Comparison of ENCODE assay signal across 24 cellular contexts in genomic region chr9:72882117-72882775, GRCh38.
DNase-seq lines count a peak whose midpoint lies in the region; ATAC-seq, FAIRE-seq and TF ChIP-seq lines count a peak whose summit lies in the region.
"Had no signal": no experiment of that assay in that cellular context is flagged by ENCODE, and none has a peak within 500 bp of the region (broad histone marks: within the 10 kb centered on the region; RNA-seq: fewer than 3 reads in every experiment).

No MANE protein-coding gene starts in this region.

- no peak for DNase-seq in A549 (ENCODE audit: low read depth in 1 of 2, low spot score in 1 of 2)
- peak in 1 of 2 donors; percentile 72 for DNase-seq in ascending aorta (ENCODE audit: low spot score in 2 of 2)
- DNase-seq in right atrium auricular region (ENCODE audit: low spot score) = peak; percentile 64
- peak; percentile 43 to 70 for DNase-seq in gastrocnemius medialis
- DNase-seq in superior temporal gyrus (ENCODE audit: extremely low spot score) = no peak
- DNase-seq in brain microvascular endothelial cell = no peak
- no peak for DNase-seq in GM10248 (ENCODE audit: extremely low spot score)
- DNase-seq: activated CD4-positive, alpha-beta T cell treated with anti-CD3 and anti-CD28 coated beads, Interleukin-2, amount 10 ng/mL, durations not matched to agents 7 days and 5 days; activated CD8-positive, alpha-beta memory T cell treated with anti-CD3 and anti-CD28 coated beads, Interleukin-2, amount 50 U/mL, for 48 hours; activated naive CD8-positive, alpha-beta T cell treated with anti-CD3 and anti-CD28 coated beads, Interleukin-2, amount 50 U/mL, for 24 hours; GOT3; hippocampal formation; NCI-H1436 treated with DMSO at 0.1 percent for 48 hours; NCI-H2171; NCI-H526 treated with DMSO at 0.1 percent for 48 hours; occipital lobe; stimulated activated CD4-positive, alpha-beta T cell treated with anti-CD3 and anti-CD28 coated beads, Interleukin-2, amount 100 ng/mL, for 24 hours; stimulated activated naive B cell treated with anti-CD40 and anti-IgM and Interleukin-4, amounts not matched to agents 10 μg/mL and 1 μg/mL and 100 μg/mL, for 72 hours; upper lobe of right lung had no signal

- no peak for TF ChIP-seq CTCF in A549 (IDR thresholded peaks at IDR 0.05)
- TF ChIP-seq CTCF in ascending aorta (IDR thresholded peaks at IDR 0.05) = no peak
- TF ChIP-seq CTCF in right atrium auricular region (IDR thresholded peaks at IDR 0.05) = no peak
- TF ChIP-seq CTCF in gastrocnemius medialis (IDR thresholded peaks at IDR 0.05 in 4 of 5, conservative IDR thresholded peaks at IDR 0.05 in 1 of 5) = no peak
- TF ChIP-seq CTCF in brain microvascular endothelial cell (IDR thresholded peaks at IDR 0.05; ENCODE audit: low read depth, low read length, missing control alignments) = no peak
- no peak for TF ChIP-seq CTCF in GM10248 (IDR thresholded peaks at IDR 0.05; ENCODE audit: control extremely low read depth, extremely low read depth, low read depth, missing control alignments)

- POLR2A ChIA-PET in A549 (lab: Yijun Ruan, JAX) = no interaction called here
- POLR2A ChIA-PET in GM10248 (lab: Yijun Ruan, JAX) = no interaction called here

- TF ChIP-seq RAD21 in A549 (conservative IDR thresholded peaks at IDR 0.05 in 1 of 2, IDR thresholded peaks at IDR 0.05 in 1 of 2) = no peak

- intact Hi-C loops in ascending aorta (cut with DNase I) = no loop called here
- intact Hi-C loops in gastrocnemius medialis (cut with DNase I; ENCODE audit: low total_unique reads) = no loop called here

- H3K27ac ChIP-seq in A549 (no peak overlapping the region), ascending aorta (peak overlapping the region; percentile 73 to 79), right atrium auricular region (peak overlapping the region; percentile 77 to 88), gastrocnemius medialis (peak overlapping the region; percentile 44 to 72 (median 58)), brain microvascular endothelial cell (no peak overlapping the region)
- H3K27ac ChIP-seq: cardiac muscle cell, upper lobe of right lung had no signal

- in situ Hi-C loops in gastrocnemius medialis (cut with MboI; ENCODE audit: low sequenced_read_pairs in 4 of 4) = loop anchor here in 1 of 4 donors (10.0 kb wide), 1 partner anchor 133 kb away; no protein-coding TSS in a partner anchor
- in situ Hi-C loops in brain microvascular endothelial cell (cut with HindIII; ENCODE audit: low pct_ligation_motif_present, low sequenced_read_pairs) = no loop called here

- ATAC-seq in A549 = peak; percentile 6 to 17; a peak in 4 of 6 replicates
- peak; percentile 94 to 95 for ATAC-seq in gastrocnemius medialis
- no peak for ATAC-seq in HG02870 (IDR thresholded peaks at IDR 0.05; ENCODE audit: unreplicated experiment)
- ATAC-seq: activated naive CD8-positive, alpha-beta T cell treated with anti-CD3 and anti-CD28 coated beads, Interleukin-2, amount 50 U/mL, for 24 hours; stimulated activated naive B cell treated with anti-CD40 and anti-IgM and Interleukin-4, amounts not matched to agents 10 μg/mL and 1 μg/mL and 100 μg/mL, for 72 hours; upper lobe of right lung had no signal

- H3K4me2 ChIP-seq in A549 = no peak overlapping the region

- no peak for TF ChIP-seq POLR2A in A549 (IDR thresholded peaks at IDR 0.05; ENCODE audit: low read length)
- TF ChIP-seq POLR2A in gastrocnemius medialis (IDR thresholded peaks at IDR 0.05) = no peak

- no peaks in the 10 kb centered on the region for H3K36me3 ChIP-seq in ascending aorta
- H3K36me3 ChIP-seq in right atrium auricular region = no peaks in the 10 kb centered on the region
- no peaks in the 10 kb centered on the region for H3K36me3 ChIP-seq in gastrocnemius medialis
- H3K36me3 ChIP-seq in brain microvascular endothelial cell (replicated peaks) = no peaks in the 10 kb centered on the region
- H3K36me3 ChIP-seq: cardiac muscle cell, upper lobe of right lung had no signal

- peaks cover 14% of the 10 kb centered on the region; the same call in 2 of the 3 replicates for H3K4me1 ChIP-seq in A549
- H3K4me1 ChIP-seq in ascending aorta = peaks cover 0 to 11% of the 10 kb centered on the region in 2 donors
- H3K4me1 ChIP-seq in right atrium auricular region = peaks cover 0 to 13% of the 10 kb centered on the region in 2 donors
- H3K4me1 ChIP-seq in gastrocnemius medialis = peaks cover 6 to 13% of the 10 kb centered on the region in 2 donors
- H3K4me1 ChIP-seq: upper lobe of right lung had no signal

- CTCF ChIA-PET in A549 (lab: Yijun Ruan, JAX) = interaction anchor here (0.7 to 3.6 kb wide), 5 partner anchors 8 to 602 kb away, joined by 3 to 22 read pairs (median 3); no protein-coding TSS in a partner anchor
- CTCF ChIA-PET in GM10248 (lab: Yijun Ruan, JAX) = no interaction called here

- 95% methylated on average over 6 of the region's 6 CpGs for WGBS in A549 (ENCODE audit: missing lambda C conversion rate)

- TF ChIP-seq EP300 in A549 (IDR thresholded peaks at IDR 0.05) = no peak

- H3K9me3 ChIP-seq in A549 = peaks cover 2% of the 10 kb centered on the region; the same call in 1 of the 3 replicates
- H3K9me3 ChIP-seq in ascending aorta = no peaks in the 10 kb centered on the region
- H3K9me3 ChIP-seq in right atrium auricular region = no peaks in the 10 kb centered on the region
- no peaks in the 10 kb centered on the region for H3K9me3 ChIP-seq in gastrocnemius medialis
- H3K9me3 ChIP-seq: upper lobe of right lung had no signal

- no peak for FAIRE-seq in A549 (lab: Jason Lieb, UNC)
- FAIRE-seq: G401.6, TTC549 had no signal

- no peak overlapping the region for H3K4me3 ChIP-seq in A549
- H3K4me3 ChIP-seq in ascending aorta = no peak overlapping the region
- no peak overlapping the region for H3K4me3 ChIP-seq in right atrium auricular region
- H3K4me3 ChIP-seq in gastrocnemius medialis = no peak overlapping the region
- H3K4me3 ChIP-seq in brain microvascular endothelial cell (ENCODE audit: low read depth, low read length) = no peak overlapping the region
- H3K4me3 ChIP-seq: cardiac muscle cell, lung, upper lobe of right lung had no signal

- H3K27me3 ChIP-seq in ascending aorta = no peaks in the 10 kb centered on the region
- H3K27me3 ChIP-seq in right atrium auricular region = no peaks in the 10 kb centered on the region
- H3K27me3 ChIP-seq in gastrocnemius medialis = no peaks in the 10 kb centered on the region
- H3K27me3 ChIP-seq in brain microvascular endothelial cell (replicated peaks) = no peaks in the 10 kb centered on the region
- H3K27me3 ChIP-seq: cardiac muscle cell, upper lobe of right lung had no signal

TF ChIP-seq in A549, 52 proteins besides CTCF, POLR2A, EP300 and RAD21:
- TF ChIP-seq CBX2 (IDR thresholded peaks at IDR 0.05; ENCODE audit: borderline replicate concordance, low read depth) = no peak
- no peak for TF ChIP-seq SREBF2 (IDR thresholded peaks at IDR 0.05)
- TF ChIP-seq GATA3 (IDR thresholded peaks at IDR 0.05; ENCODE audit: borderline replicate concordance) = no peak
- no peak for TF ChIP-seq CEBPB (IDR thresholded peaks at IDR 0.05)
- TF ChIP-seq HEYL (CRISPR knock-in tag; IDR thresholded peaks at IDR 0.05) = no peak
- no peak for TF ChIP-seq JUN (IDR thresholded peaks at IDR 0.05)
- TF ChIP-seq FOXS1 (CRISPR knock-in tag; IDR thresholded peaks at IDR 0.05) = no peak
- TF ChIP-seq JUNB (IDR thresholded peaks at IDR 0.05) = no peak
- no peak for TF ChIP-seq ELK1 (IDR thresholded peaks at IDR 0.05; ENCODE audit: low read depth, low read length)
- TF ChIP-seq EHF (CRISPR knock-in tag; IDR thresholded peaks at IDR 0.05) = no peak
- TF ChIP-seq RCOR1 (IDR thresholded peaks at IDR 0.05; ENCODE audit: low read depth, low read length) = no peak
- TF ChIP-seq POLR2AphosphoS2 (conservative IDR thresholded peaks at IDR 0.05; ENCODE audit: low read length) = no peak
- TF ChIP-seq TP53 (CRISPR knock-in tag; IDR thresholded peaks at IDR 0.05) = no peak
- no peak for TF ChIP-seq BCL3 (IDR thresholded peaks at IDR 0.05)

Comparison
In these comparisons a context has a peak if more than half of its experiments do, and no peak if none do; other contexts are left out.
1. DNase-seq: peak in right atrium auricular region (single experiment) and gastrocnemius medialis (2 of 2); none in A549 (0 of 2), superior temporal gyrus (single experiment), brain microvascular endothelial cell (single experiment) and GM10248 (single experiment).
2. H3K27ac ChIP-seq: peak in ascending aorta (2 of 2), right atrium auricular region (2 of 2) and gastrocnemius medialis (4 of 4); none in A549 (0 of 2) and brain microvascular endothelial cell (single experiment).